Comparison of ENCODE assay signal across 11 cellular contexts in genomic region chr5:150490296-150490669, GRCh38. TPM values are rescaled to one million over a fixed set of nuclear protein-coding genes. Genes with fewer than 3 reads are reported as not detected.
A peak's percentile ranks its signal among the peaks of the same experiment; 100 is the strongest.
DNase-seq lines count a peak whose midpoint lies in the region; ATAC-seq and TF ChIP-seq lines count a peak whose summit lies in the region.
"Had no signal": no experiment of that assay in that cellular context is flagged by ENCODE, and none has a peak within 500 bp of the region (broad histone marks: within the 10 kb centered on the region; RNA-seq: fewer than 3 reads in every experiment).

No MANE protein-coding gene starts in this region.

- peaks cover 68% of the 10 kb centered on the region for H4K20me1 ChIP-seq in SK-N-SH (ENCODE audit: insufficient read depth)

- peak overlapping the region; percentile 83 for H3K27ac Mint-ChIP-seq in dendritic cell treated with granulocyte-macrophage colony-stimulating factor and Interleukin-4, amounts not matched to agents 40 ng/mL and 50 ng/mL, for 4 days
- H3K27ac Mint-ChIP-seq in naive B cell = peak overlapping the region in 3 of 6 donors; percentile 5 to 82 (median 68)
- H3K27ac Mint-ChIP-seq: activated CD4-positive, alpha-beta memory T cell treated with anti-CD3 and anti-CD28 coated beads for 36 hours; activated naive CD8-positive, alpha-beta T cell treated with anti-CD3 and anti-CD28 coated beads, Interleukin-2, amount 10 ng/mL, durations not matched to agents 7 days and 5 days had no signal

- peaks cover 61% of the 10 kb centered on the region for H3K4me1 Mint-ChIP-seq in dendritic cell treated with granulocyte-macrophage colony-stimulating factor and Interleukin-4, amounts not matched to agents 40 ng/mL and 50 ng/mL, for 4 days (ENCODE audit: low read depth)
- peaks cover 38 to 46% (median 44%) of the 10 kb centered on the region in 3 donors for H3K4me1 Mint-ChIP-seq in naive B cell

- no peaks in the 10 kb centered on the region for H3K9me3 ChIP-seq in SK-N-SH
- no peaks in the 10 kb centered on the region for H3K9me3 ChIP-seq in upper lobe of right lung

- peaks cover 6% of the 10 kb centered on the region in 2 experiments for H3K36me3 ChIP-seq in SK-N-SH (replicated peaks in 1 of 2; ENCODE audit: control insufficient read depth in 1 of 2, insufficient read depth in 2 of 2, low read length in 1 of 2)
- H3K36me3 ChIP-seq in upper lobe of right lung = peaks cover 7% of the 10 kb centered on the region

- H2AFZ ChIP-seq in SK-N-SH (ENCODE audit: low read depth) = no peak overlapping the region

- DNase-seq in SK-N-SH (no peak), naive B cell (no peak), upper lobe of right lung (no peak), occipital lobe (lab: John Stamatoyannopoulos, UW) (no peak)
- DNase-seq in stimulated activated CD4-positive, alpha-beta T cell treated with anti-CD3 and anti-CD28 coated beads, Interleukin-4, amount 100 ng/mL, for 4 hours = no peak
- DNase-seq: activated CD4-positive, alpha-beta memory T cell treated with anti-CD3 and anti-CD28 coated beads for 36 hours; activated naive CD8-positive, alpha-beta T cell treated with anti-CD3 and anti-CD28 coated beads, Interleukin-2, amount 10 ng/mL, durations not matched to agents 7 days and 5 days had no signal

- H3K4me2 ChIP-seq in SK-N-SH = peak overlapping the region; percentile 89; the same call in 1 of the 2 replicates

- POLR2A ChIA-PET in SK-N-SH (lab: Yijun Ruan, JAX) = interaction anchor here (1.3 to 2.8 kb wide), 3 partner anchors 16 to 40 kb away, joined by 3 to 12 read pairs (median 4); no protein-coding TSS in a partner anchor

- intact Hi-C loops in dendritic cell treated with granulocyte-macrophage colony-stimulating factor and Interleukin-4, amounts not matched to agents 40 ng/mL and 50 ng/mL, for 4 days (cut with micrococcal nuclease) = no loop called here
- intact Hi-C loops in upper lobe of right lung (cut with DNase I) = no loop called here

- WGBS in SK-N-SH (ENCODE audit: low lambda C conversion rate) = 95% methylated on average over 2 of the region's 2 CpGs

- H3K27me3 Mint-ChIP-seq in dendritic cell treated with granulocyte-macrophage colony-stimulating factor and Interleukin-4, amounts not matched to agents 40 ng/mL and 50 ng/mL, for 4 days = no peaks in the 10 kb centered on the region
- no peaks in the 10 kb centered on the region for H3K27me3 Mint-ChIP-seq in naive B cell

- H3K79me2 ChIP-seq in SK-N-SH (ENCODE audit: insufficient read depth) = peaks cover 96% of the 10 kb centered on the region

- H3K4me1 ChIP-seq in SK-N-SH (ENCODE audit: control insufficient read depth in 1 of 2, insufficient read depth in 2 of 2, low read depth in 1 of 2, low read length in 1 of 2) (peaks cover 48 to 60% of the 10 kb centered on the region in 2 experiments), upper lobe of right lung (peaks cover 63% of the 10 kb centered on the region)

- no peak for TF ChIP-seq EP300 in SK-N-SH (IDR thresholded peaks at IDR 0.05; ENCODE audit: borderline replicate concordance in 1 of 2, low read depth in 1 of 2, low read length in 1 of 2)

- no peaks in the 10 kb centered on the region for H3K9me2 ChIP-seq in SK-N-SH

- no peak overlapping the region for H3K4me3 ChIP-seq in SK-N-SH (ENCODE audit: low read depth in 2 of 2, low read length in 1 of 2)
- H3K4me3 ChIP-seq in upper lobe of right lung = no peak overlapping the region

- peaks cover 52% of the 10 kb centered on the region for H3F3A ChIP-seq in SK-N-SH (replicated peaks; ENCODE audit: insufficient read depth)

- H3K9ac ChIP-seq in SK-N-SH = no peak overlapping the region

- no peak for ATAC-seq in SK-N-SH treated with all-trans-retinoic acid at 6 μM for 48 hours
- ATAC-seq in naive B cell (ENCODE audit: low read depth in 2 of 2) = no peak
- no peak for ATAC-seq in upper lobe of right lung
- ATAC-seq in GM18870 (IDR thresholded peaks at IDR 0.05; ENCODE audit: unreplicated experiment) = no peak

- H3K36me3 Mint-ChIP-seq in dendritic cell treated with granulocyte-macrophage colony-stimulating factor and Interleukin-4, amounts not matched to agents 40 ng/mL and 50 ng/mL, for 4 days (ENCODE audit: low read depth) = peaks cover 33% of the 10 kb centered on the region
- H3K36me3 Mint-ChIP-seq in naive B cell = no peaks in the 10 kb centered on the region
- H3K36me3 Mint-ChIP-seq: activated CD4-positive, alpha-beta memory T cell treated with anti-CD3 and anti-CD28 coated beads for 36 hours; activated naive CD8-positive, alpha-beta T cell treated with anti-CD3 and anti-CD28 coated beads, Interleukin-2, amount 10 ng/mL, durations not matched to agents 7 days and 5 days had no signal

- H3K27me3 ChIP-seq in SK-N-SH (ENCODE audit: insufficient read depth) (no peaks in the 10 kb centered on the region), upper lobe of right lung (no peaks in the 10 kb centered on the region)

- H3K9me3 Mint-ChIP-seq in dendritic cell treated with granulocyte-macrophage colony-stimulating factor and Interleukin-4, amounts not matched to agents 40 ng/mL and 50 ng/mL, for 4 days = no peaks in the 10 kb centered on the region
- H3K9me3 Mint-ChIP-seq in naive B cell = no peaks in the 10 kb centered on the region
- H3K9me3 Mint-ChIP-seq: activated CD4-positive, alpha-beta memory T cell treated with anti-CD3 and anti-CD28 coated beads for 36 hours; activated naive CD8-positive, alpha-beta T cell treated with anti-CD3 and anti-CD28 coated beads, Interleukin-2, amount 10 ng/mL, durations not matched to agents 7 days and 5 days had no signal

- H3K27ac ChIP-seq in SK-N-SH (ENCODE audit: low read depth in 2 of 2, low read length in 1 of 2) (peak overlapping the region; percentile 59 to 70; a peak in 3 of 4 replicates), upper lobe of right lung (peak overlapping the region; percentile 91)
- H3K27ac ChIP-seq: 22Rv1 had no signal

- TF ChIP-seq RAD21 in SK-N-SH (IDR thresholded peaks at IDR 0.05; ENCODE audit: low read length) = no peak

- CTCF ChIA-PET in SK-N-SH (lab: Yijun Ruan, JAX) = interaction anchor here (1.1 to 2.5 kb wide), 6 partner anchors 14 to 40 kb away, joined by 3 to 15 read pairs (median 6); partner anchors contain the start of gene RPS14

- H3K4me3 Mint-ChIP-seq in dendritic cell treated with granulocyte-macrophage colony-stimulating factor and Interleukin-4, amounts not matched to agents 40 ng/mL and 50 ng/mL, for 4 days = peak overlapping the region; percentile 44
- peak overlapping the region in 5 of 8 donors; percentile 3 to 77 (median 19) for H3K4me3 Mint-ChIP-seq in naive B cell
- H3K4me3 Mint-ChIP-seq: activated CD4-positive, alpha-beta memory T cell treated with anti-CD3 and anti-CD28 coated beads for 36 hours; activated naive CD8-positive, alpha-beta T cell treated with anti-CD3 and anti-CD28 coated beads, Interleukin-2, amount 10 ng/mL, durations not matched to agents 7 days and 5 days had no signal

- TF ChIP-seq CTCF in SK-N-SH (IDR thresholded peaks at IDR 0.05) (no peak), upper lobe of right lung (IDR thresholded peaks at IDR 0.05) (no peak)

TF ChIP-seq in SK-N-SH, 30 proteins besides CTCF, POLR2A, EP300 and RAD21 (continues in another document):
- no peak for TF ChIP-seq JUND (IDR thresholded peaks at IDR 0.05)
- TF ChIP-seq SIN3A (IDR thresholded peaks at IDR 0.05; ENCODE audit: borderline replicate concordance, low read depth, low read length) = no peak

TF ChIP-seq in SK-N-SH treated with all-trans-retinoic acid at 6 μM for 48 hours, 23 proteins besides CTCF, POLR2A, EP300 and RAD21 (continues in another document):
- TF ChIP-seq TCF4 (CRISPR knock-in tag; IDR thresholded peaks at IDR 0.05; ENCODE audit: borderline replicate concordance) = no peak
- TF ChIP-seq TSHZ2 (CRISPR knock-in tag; IDR thresholded peaks at IDR 0.05) = no peak

RNA-seq across cellular contexts. Expression of gene NDST1, which starts 17.6 kb away (rescaled TPM):
- polyA plus RNA-seq in SK-N-SH (2012; rRNA removed) = 29.2 and 33.8 TPM in 2 replicates
- polyA plus RNA-seq in SK-N-SH (2012; cell fraction: cytosol; rRNA removed) = 13.8 and 22.5 TPM in 2 replicates
- 32.7 and 39.0 TPM in 2 replicates for polyA plus RNA-seq in SK-N-SH (2012; cell fraction: nucleus; rRNA removed)
- 1 to 10 TPM in 2 of 6 donors, under 1 TPM in 4; 0.38 to 1.8 (median 0.73) TPM for polyA plus RNA-seq in naive B cell (ENCODE audit: low read depth in 6 of 6)
- 143 TPM for total RNA-seq in upper lobe of right lung
- total RNA-seq in occipital lobe = 23.1 TPM

RNA-seq across cellular contexts. Expression of gene RPS14, which starts 40.7 kb away (rescaled TPM):
- polyA plus RNA-seq in SK-N-SH (2012; rRNA removed) (10,227 and 11,441 TPM in 2 replicates), naive B cell (ENCODE audit: low read depth in 6 of 6) (1,000 to 10,000 TPM; 4,594 to 6,671 (median 5,653) TPM)
- polyA plus RNA-seq in SK-N-SH (2012; cell fraction: cytosol; rRNA removed) = 12,920 and 13,251 TPM in 2 replicates
- 1,878 and 2,730 TPM in 2 replicates for polyA plus RNA-seq in SK-N-SH (2012; cell fraction: nucleus; rRNA removed)
- total RNA-seq in upper lobe of right lung (1,578 TPM), occipital lobe (2,126 TPM)
